In genomic region chr2:26470601-26471260, GRCh38 we compare ENCODE assay signal across 23 cellular contexts. TPM values are rescaled to one million over a fixed set of nuclear protein-coding genes. Genes with fewer than 3 reads are reported as not detected.
DNase-seq lines count a peak whose midpoint lies in the region; ATAC-seq and TF ChIP-seq lines count a peak whose summit lies in the region.
"Had no signal": no experiment of that assay in that cellular context is flagged by ENCODE, and none has a peak within 500 bp of the region (broad histone marks: within the 10 kb centered on the region; RNA-seq: fewer than 3 reads in every experiment).

No MANE protein-coding gene starts in this region.

- CTCF ChIA-PET in activated CD8-positive, alpha-beta memory T cell treated with anti-CD3 and anti-CD28 coated beads, Interleukin-2, amount 10 ng/mL, durations not matched to agents 7 days and 5 days (lab: Charles Lee): interaction anchor here (0.7 to 1.7 kb wide), 3 partner anchors 31 to 107 kb away, joined by 3 to 4 read pairs (median 3); no protein-coding TSS in a partner anchor

- H3K4me2 ChIP-seq in DND-41 (ENCODE audit: insufficient read depth, low read length): no peak overlapping the region
- no peak overlapping the region for H3K4me2 ChIP-seq in osteoblast (ENCODE audit: insufficient read depth, low read length)
- H3K4me2 ChIP-seq: A549; BLaER1 treated with 17β-estradiol and CSF1 and Interleukin-3, amounts not matched to agents 10 nM and 100 nM had no signal

- no peaks in the 10 kb centered on the region for H3K27me3 ChIP-seq in left ventricle myocardium inferior (ENCODE audit: low read depth)
- no peaks in the 10 kb centered on the region for H3K27me3 ChIP-seq in DND-41 (ENCODE audit: insufficient read depth, low read length, poor library complexity)
- no peaks in the 10 kb centered on the region for H3K27me3 ChIP-seq in osteoblast (ENCODE audit: insufficient read depth, low read length)
- H3K27me3 ChIP-seq: BLaER1 treated with 17β-estradiol and CSF1 and Interleukin-3, amounts not matched to agents 10 nM and 100 nM had no signal

- H3K27ac ChIP-seq in left ventricle myocardium inferior (replicated peaks) (no peak overlapping the region), DND-41 (ENCODE audit: low read length) (no peak overlapping the region), osteoblast (ENCODE audit: low read depth, low read length) (no peak overlapping the region)
- H3K27ac ChIP-seq: 22Rv1; A549; BLaER1 treated with 17β-estradiol and CSF1 and Interleukin-3, amounts not matched to agents 10 nM and 100 nM; C4-2B had no signal

- no peaks in the 10 kb centered on the region for H3K79me2 ChIP-seq in DND-41 (ENCODE audit: insufficient read depth, low read length)
- no peaks in the 10 kb centered on the region for H3K79me2 ChIP-seq in osteoblast (ENCODE audit: insufficient read depth, low read length)

- H4K20me1 ChIP-seq in DND-41 (ENCODE audit: insufficient read depth, low read length) (no peaks in the 10 kb centered on the region), osteoblast (ENCODE audit: insufficient read depth, low read length) (no peaks in the 10 kb centered on the region)
- H4K20me1 ChIP-seq: BLaER1 treated with 17β-estradiol and CSF1 and Interleukin-3, amounts not matched to agents 10 nM and 100 nM had no signal

- peaks cover 64% of the 10 kb centered on the region for H3K36me3 Mint-ChIP-seq in activated CD8-positive, alpha-beta memory T cell treated with anti-CD3 and anti-CD28 coated beads, Interleukin-2, amount 10 ng/mL, durations not matched to agents 7 days and 5 days
- H3K36me3 Mint-ChIP-seq: CD8-positive, alpha-beta T cell had no signal

- no peaks in the 10 kb centered on the region for H3K27me3 Mint-ChIP-seq in activated CD8-positive, alpha-beta memory T cell treated with anti-CD3 and anti-CD28 coated beads, Interleukin-2, amount 10 ng/mL, durations not matched to agents 7 days and 5 days
- H3K27me3 Mint-ChIP-seq: CD4-positive, alpha-beta T cell had no signal

- H3K27ac Mint-ChIP-seq in activated CD8-positive, alpha-beta memory T cell treated with anti-CD3 and anti-CD28 coated beads, Interleukin-2, amount 10 ng/mL, durations not matched to agents 7 days and 5 days: peak overlapping the region; percentile 54
- H3K27ac Mint-ChIP-seq: B cell; CD4-positive, alpha-beta T cell; CD8-positive, alpha-beta T cell had no signal

- DNase-seq in activated CD8-positive, alpha-beta memory T cell treated with anti-CD3 and anti-CD28 coated beads, Interleukin-2, amount 10 ng/mL, durations not matched to agents 7 days and 5 days: no peak
- no peak for DNase-seq in activated CD8-positive, alpha-beta memory T cell treated with anti-CD3 and anti-CD28 coated beads, Interleukin-2, amount 50 U/mL, for 48 hours
- peak; percentile 32 for DNase-seq in Right ventricle myocardium inferior (ENCODE audit: missing footprints)
- no peak for DNase-seq in left ventricle myocardium inferior
- no peak for DNase-seq in DND-41
- peak; percentile 72 for DNase-seq in osteoblast (ENCODE audit: insufficient read length, low spot score, missing footprints)
- no peak for DNase-seq in nucleus accumbens (lab: John Stamatoyannopoulos, UW)
- no peak for DNase-seq in NCI-H2196 (lab: John Stamatoyannopoulos, UW; ENCODE audit: unreplicated experiment)
- DNase-seq: AML-193; Caco-2; Calu3; CD4-positive, alpha-beta T cell; CD8-positive, alpha-beta T cell; DMS79 treated with DMSO at 0.1 percent for 48 hours; EL; GDM1 had no signal

- no peak overlapping the region for H3K4me3 Mint-ChIP-seq in activated CD8-positive, alpha-beta memory T cell treated with anti-CD3 and anti-CD28 coated beads, Interleukin-2, amount 10 ng/mL, durations not matched to agents 7 days and 5 days
- H3K4me3 Mint-ChIP-seq: B cell; CD4-positive, alpha-beta T cell; CD8-positive, alpha-beta T cell had no signal

- H3K4me1 Mint-ChIP-seq in activated CD8-positive, alpha-beta memory T cell treated with anti-CD3 and anti-CD28 coated beads, Interleukin-2, amount 10 ng/mL, durations not matched to agents 7 days and 5 days: peaks cover 16% of the 10 kb centered on the region
- H3K4me1 Mint-ChIP-seq: B cell had no signal

- no peak overlapping the region for H3K9ac ChIP-seq in DND-41 (ENCODE audit: low read depth, low read length)
- H3K9ac ChIP-seq: BLaER1 treated with 17β-estradiol and CSF1 and Interleukin-3, amounts not matched to agents 10 nM and 100 nM had no signal

- H3K36me3 ChIP-seq in left ventricle myocardium inferior (no peaks in the 10 kb centered on the region), DND-41 (ENCODE audit: insufficient read depth, low read length) (no peaks in the 10 kb centered on the region), osteoblast (ENCODE audit: insufficient read depth, low read length) (no peaks in the 10 kb centered on the region)
- H3K36me3 ChIP-seq: BLaER1 treated with 17β-estradiol and CSF1 and Interleukin-3, amounts not matched to agents 10 nM and 100 nM had no signal

- ATAC-seq in activated CD8-positive, alpha-beta memory T cell treated with anti-CD3 and anti-CD28 coated beads, Interleukin-2, amount 10 ng/mL, durations not matched to agents 7 days and 5 days: no peak
- ATAC-seq in Right ventricle myocardium inferior (no peak), DND-41 (ENCODE audit: insufficient read depth, low read depth) (0 out of 3 replicates have a peak, but pooled peaks have one; percentile 9)
- ATAC-seq: CD8-positive, alpha-beta T cell; GM12878 had no signal

- H2AFZ ChIP-seq in DND-41 (ENCODE audit: low read depth, low read length) (no peak overlapping the region), osteoblast (ENCODE audit: low read length) (no peak overlapping the region)

- H3K4me3 ChIP-seq in left ventricle myocardium inferior (no peak overlapping the region), DND-41 (ENCODE audit: low read depth in 1 of 2, low read length in 2 of 2) (no peak overlapping the region), osteoblast (ENCODE audit: insufficient read depth, low read length) (no peak overlapping the region)
- H3K4me3 ChIP-seq: A549; BLaER1 treated with 17β-estradiol and CSF1 and Interleukin-3, amounts not matched to agents 10 nM and 100 nM; GM12878 had no signal

- H3K9me3 Mint-ChIP-seq in activated CD8-positive, alpha-beta memory T cell treated with anti-CD3 and anti-CD28 coated beads, Interleukin-2, amount 10 ng/mL, durations not matched to agents 7 days and 5 days (ENCODE audit: low read depth): peaks cover 10% of the 10 kb centered on the region
- H3K9me3 Mint-ChIP-seq: CD4-positive, alpha-beta T cell had no signal

- no peaks in the 10 kb centered on the region for H3K4me1 ChIP-seq in left ventricle myocardium inferior
- H3K4me1 ChIP-seq in DND-41 (ENCODE audit: insufficient read depth, low read length): no peaks in the 10 kb centered on the region
- H3K4me1 ChIP-seq in osteoblast (ENCODE audit: insufficient read depth, low read length): no peaks in the 10 kb centered on the region
- H3K4me1 ChIP-seq: BLaER1 treated with 17β-estradiol and CSF1 and Interleukin-3, amounts not matched to agents 10 nM and 100 nM; Caco-2 had no signal

- TF ChIP-seq CTCF in left ventricle myocardium inferior (IDR thresholded peaks at IDR 0.05; ENCODE audit: borderline replicate concordance): no peak
- no peak for TF ChIP-seq CTCF in DND-41 (IDR thresholded peaks at IDR 0.05; ENCODE audit: borderline replicate concordance, extremely low read depth, low read length, poor library complexity, severe bottlenecking)
- no peak for TF ChIP-seq CTCF in osteoblast (IDR thresholded peaks at IDR 0.05; ENCODE audit: extremely low read depth, low read depth, low read length)

- H3K9me3 ChIP-seq in left ventricle myocardium inferior (replicated peaks) (peaks cover 15% of the 10 kb centered on the region), DND-41 (ENCODE audit: insufficient read depth, low read length, severe bottlenecking) (peaks cover 5% of the 10 kb centered on the region), osteoblast (ENCODE audit: low read depth, low read length) (no peaks in the 10 kb centered on the region)
- H3K9me3 ChIP-seq: A549; BLaER1 treated with 17β-estradiol and CSF1 and Interleukin-3, amounts not matched to agents 10 nM and 100 nM; Caco-2 had no signal

- intact Hi-C loops in Right ventricle myocardium inferior (cut with DNase I): no loop called here
- intact Hi-C loops in left ventricle myocardium inferior (cut with micrococcal nuclease): no loop called here

RNA-seq across cellular contexts. Expression of gene OTOF, which starts 7.2 kb away (rescaled TPM):
- 100 to 1,000 TPM in 1 of 2 experiments, 10 to 100 TPM in 1; 35.1 to 115 TPM for total RNA-seq in activated CD8-positive, alpha-beta memory T cell treated with anti-CD3 and anti-CD28 coated beads, Interleukin-2, amount 10 ng/mL, durations not matched to agents 7 days and 5 days
- total RNA-seq in Right ventricle myocardium inferior (0.08 TPM), left ventricle myocardium inferior (not detected), osteoblast (not detected in 2 replicates)
- total RNA-seq: B cell, Calu3, Daoy had no signal

Comparison
In these comparisons a context has a peak if more than half of its experiments do, and no peak if none do; other contexts are left out.
1. DNase-seq: peak in Right ventricle myocardium inferior (single experiment) and osteoblast (single experiment); none in activated CD8-positive, alpha-beta memory T cell treated with anti-CD3 and anti-CD28 coated beads, Interleukin-2, amount 10 ng/mL, durations not matched to agents 7 days and 5 days (single experiment), activated CD8-positive, alpha-beta memory T cell treated with anti-CD3 and anti-CD28 coated beads, Interleukin-2, amount 50 U/mL, for 48 hours (single experiment), left ventricle myocardium inferior (single experiment), DND-41 (single experiment), nucleus accumbens (0 of 56) and NCI-H2196 (single experiment).
2. RNA of gene OTOF, which starts 7.2 kb away (total RNA-seq): 35.1 to 115 TPM in activated CD8-positive, alpha-beta memory T cell treated with anti-CD3 and anti-CD28 coated beads, Interleukin-2, amount 10 ng/mL, durations not matched to agents 7 days and 5 days; 0.08 TPM in Right ventricle myocardium inferior (single experiment), not detected in left ventricle myocardium inferior (single experiment) and not detected in osteoblast; every median in the first group is over 10 times any median in the second.